Comparison of ENCODE assay signal across 9 cellular contexts in the genomic region with DNA sequence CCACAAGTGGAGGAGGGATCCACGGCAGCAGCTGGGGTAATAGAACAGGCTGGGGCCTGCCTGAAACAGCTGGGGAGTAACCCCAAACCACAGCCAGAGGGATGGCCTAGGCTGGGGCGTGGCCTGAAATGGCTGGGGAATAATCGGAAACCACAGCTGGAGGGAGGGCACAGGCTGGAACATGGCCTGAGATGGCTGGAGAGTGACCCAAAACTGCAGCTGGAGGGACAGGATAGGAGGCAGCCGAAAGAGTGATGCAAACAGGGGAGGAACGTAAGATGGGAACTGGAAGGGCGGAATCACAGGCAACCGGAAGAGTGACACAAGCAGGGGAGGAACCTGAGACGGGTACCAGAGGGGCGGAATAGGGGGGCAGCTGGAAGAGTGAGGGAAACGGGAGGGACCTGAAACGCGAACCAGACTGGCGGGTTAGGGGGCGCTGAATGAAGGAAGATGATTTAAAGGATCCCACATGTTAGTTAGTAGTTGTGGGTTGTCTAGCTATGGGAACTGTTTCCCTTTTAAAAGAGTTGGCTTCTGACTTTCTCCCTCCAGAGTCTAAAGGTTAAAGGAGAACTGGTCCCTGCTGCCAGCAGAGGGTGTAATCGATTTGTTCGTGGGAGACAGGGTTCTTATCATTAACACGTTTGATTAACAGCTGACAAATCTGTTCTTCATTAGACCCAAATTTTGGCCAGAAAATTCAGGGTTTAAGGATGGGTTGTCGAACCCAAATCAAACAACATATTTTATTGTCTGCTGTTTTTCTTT.
A peak's percentile ranks its signal among the peaks of the same experiment; 100 is the strongest.
DNase-seq lines count a peak whose midpoint lies in the region; ATAC-seq and TF ChIP-seq lines count a peak whose summit lies in the region.
"Had no signal": no experiment of that assay in that cellular context is flagged by ENCODE, and none has a peak within 500 bp of the region (broad histone marks: within the 10 kb centered on the region; RNA-seq: fewer than 3 reads in every experiment).

No MANE protein-coding gene starts in this region.

- no peak overlapping the region for H3K9ac ChIP-seq in PC-3 (ENCODE audit: low read length)

- no TSS peak for BruUV-seq in PC-3 (replicated peaks; lab: Mats Ljungman, UMichigan)

- H3K27me3 Mint-ChIP-seq in activated CD8-positive, alpha-beta T cell treated with anti-CD3 and anti-CD28 coated beads, Interleukin-2, amount 10 ng/mL, durations not matched to agents 7 days and 5 days (ENCODE audit: low read depth): no peaks in the 10 kb centered on the region
- H3K27me3 Mint-ChIP-seq in nephron progenitor cell (ENCODE audit: low read depth, poor library complexity): no peaks in the 10 kb centered on the region
- H3K27me3 Mint-ChIP-seq: brain had no signal

- H3K36me3 ChIP-seq in gastrocnemius medialis (no peaks in the 10 kb centered on the region), PC-3 (ENCODE audit: low read depth, low read length) (no peaks in the 10 kb centered on the region)

- POLR2A ChIA-PET in activated CD8-positive, alpha-beta T cell treated with anti-CD3 and anti-CD28 coated beads, Interleukin-2, amount 10 ng/mL, durations not matched to agents 7 days and 5 days (lab: Charles Lee): no interaction called here
- POLR2A ChIA-PET in PC-3 (lab: Charles Lee; ENCODE audit: unreplicated experiment): no interaction called here

- intact Hi-C loops in gastrocnemius medialis (cut with DNase I; ENCODE audit: low total_unique reads): no loop called here
- intact Hi-C loops in PC-3 (cut with micrococcal nuclease): no loop called here

- no peaks in the 10 kb centered on the region for H3K9me2 ChIP-seq in PC-3 (replicated peaks; ENCODE audit: low read length)

- DNase-seq in GM03348 (ENCODE audit: low spot score) (peak; percentile 2), gastrocnemius medialis (peak; percentile 13 to 60), nephron progenitor cell (no peak), PC-3 (no peak)
- no peak for DNase-seq in activated CD8-positive, alpha-beta T cell treated with anti-CD3 and anti-CD28 coated beads, Interleukin-2, amount 10 ng/mL, durations not matched to agents 7 days and 5 days

- H3K4me3 Mint-ChIP-seq in activated CD8-positive, alpha-beta T cell treated with anti-CD3 and anti-CD28 coated beads, Interleukin-2, amount 10 ng/mL, durations not matched to agents 7 days and 5 days: peak overlapping the region; percentile 42
- H3K4me3 Mint-ChIP-seq in nephron progenitor cell: no peak overlapping the region
- H3K4me3 Mint-ChIP-seq: brain had no signal

- peaks cover 10% of the 10 kb centered on the region for H3K4me1 Mint-ChIP-seq in activated CD8-positive, alpha-beta T cell treated with anti-CD3 and anti-CD28 coated beads, Interleukin-2, amount 10 ng/mL, durations not matched to agents 7 days and 5 days (ENCODE audit: low read depth)
- no peaks in the 10 kb centered on the region for H3K4me1 Mint-ChIP-seq in nephron progenitor cell
- H3K4me1 Mint-ChIP-seq: brain had no signal

- no peak for TF ChIP-seq POLR2A in gastrocnemius medialis (IDR thresholded peaks at IDR 0.05)

- H3K36me3 Mint-ChIP-seq in activated CD8-positive, alpha-beta T cell treated with anti-CD3 and anti-CD28 coated beads, Interleukin-2, amount 10 ng/mL, durations not matched to agents 7 days and 5 days (ENCODE audit: low read depth): no peaks in the 10 kb centered on the region
- no peaks in the 10 kb centered on the region for H3K36me3 Mint-ChIP-seq in nephron progenitor cell (ENCODE audit: low read depth)
- H3K36me3 Mint-ChIP-seq: brain had no signal

- no peak for TF ChIP-seq CTCF in gastrocnemius medialis (IDR thresholded peaks at IDR 0.05 in 4 of 5, conservative IDR thresholded peaks at IDR 0.05 in 1 of 5)
- no peak for TF ChIP-seq CTCF in nephron progenitor cell (IDR thresholded peaks at IDR 0.05)
- TF ChIP-seq CTCF in PC-3 (conservative IDR thresholded peaks at IDR 0.05; ENCODE audit: low read depth, low read length): no peak

- no peak overlapping the region for H2AFZ ChIP-seq in PC-3 (ENCODE audit: low read length)

- CTCF ChIA-PET in activated CD8-positive, alpha-beta T cell treated with anti-CD3 and anti-CD28 coated beads, Interleukin-2, amount 10 ng/mL, durations not matched to agents 7 days and 5 days (lab: Charles Lee): interaction anchor here (0.7 kb wide), 1 partner anchor 707 kb away, joined by 3 read pairs; no protein-coding TSS in a partner anchor
- CTCF ChIA-PET in PC-3 (lab: Charles Lee): no interaction called here

- H3K27ac Mint-ChIP-seq in activated CD8-positive, alpha-beta T cell treated with anti-CD3 and anti-CD28 coated beads, Interleukin-2, amount 10 ng/mL, durations not matched to agents 7 days and 5 days: no peak overlapping the region
- no peak overlapping the region for H3K27ac Mint-ChIP-seq in nephron progenitor cell
- H3K27ac Mint-ChIP-seq: brain had no signal

- H3F3A ChIP-seq in PC-3 (ENCODE audit: low read length, unreplicated experiment): no peaks in the 10 kb centered on the region

- ATAC-seq in HG03565 (IDR thresholded peaks at IDR 0.05; ENCODE audit: unreplicated experiment) (peak; percentile 63), gastrocnemius medialis (peak; percentile 63 to 76), GM18873 (IDR thresholded peaks at IDR 0.05; ENCODE audit: low FRiP score, unreplicated experiment) (no peak), PC-3 (no peak)
- no peak for ATAC-seq in activated CD8-positive, alpha-beta T cell treated with anti-CD3 and anti-CD28 coated beads, Interleukin-2, amount 10 ng/mL, durations not matched to agents 7 days and 5 days
- ATAC-seq: GM12878 had no signal

- no peaks in the 10 kb centered on the region for H3K4me1 ChIP-seq in gastrocnemius medialis
- H3K4me1 ChIP-seq in PC-3 (ENCODE audit: insufficient read depth, low read length): no peaks in the 10 kb centered on the region

- H3K27me3 ChIP-seq in gastrocnemius medialis (no peaks in the 10 kb centered on the region), PC-3 (ENCODE audit: low read length) (no peaks in the 10 kb centered on the region)

- H3K4me3 ChIP-seq in gastrocnemius medialis (no peak overlapping the region), PC-3 (ENCODE audit: low read length) (no peak overlapping the region)
- H3K4me3 ChIP-seq: GM12878 had no signal

- H3K9me3 ChIP-seq in gastrocnemius medialis (no peaks in the 10 kb centered on the region), PC-3 (ENCODE audit: low read length) (no peaks in the 10 kb centered on the region)

- in situ Hi-C loops in gastrocnemius medialis (cut with MboI; ENCODE audit: low sequenced_read_pairs in 4 of 4): no loop called here

- no peaks in the 10 kb centered on the region for H3K79me2 ChIP-seq in PC-3 (ENCODE audit: low read length)

- H3K9me3 Mint-ChIP-seq in activated CD8-positive, alpha-beta T cell treated with anti-CD3 and anti-CD28 coated beads, Interleukin-2, amount 10 ng/mL, durations not matched to agents 7 days and 5 days (ENCODE audit: insufficient read depth): no peaks in the 10 kb centered on the region
- no peaks in the 10 kb centered on the region for H3K9me3 Mint-ChIP-seq in nephron progenitor cell

- no peaks in the 10 kb centered on the region for H4K20me1 ChIP-seq in PC-3 (ENCODE audit: low read length)

- H3K4me2 ChIP-seq in PC-3 (ENCODE audit: low read length): no peak overlapping the region

- H3K27ac ChIP-seq in gastrocnemius medialis: no peak overlapping the region
- H3K27ac ChIP-seq in PC-3 (ENCODE audit: low read length): no peak overlapping the region

Comparison
In these comparisons a context has a peak if more than half of its experiments do, and no peak if none do; other contexts are left out.
1. DNase-seq: peak in GM03348 (single experiment) and gastrocnemius medialis (2 of 2); none in activated CD8-positive, alpha-beta T cell treated with anti-CD3 and anti-CD28 coated beads, Interleukin-2, amount 10 ng/mL, durations not matched to agents 7 days and 5 days (single experiment), nephron progenitor cell (single experiment) and PC-3 (single experiment).
2. ATAC-seq: peak in HG03565 (single experiment) and gastrocnemius medialis (2 of 2); none in activated CD8-positive, alpha-beta T cell treated with anti-CD3 and anti-CD28 coated beads, Interleukin-2, amount 10 ng/mL, durations not matched to agents 7 days and 5 days (single experiment), GM18873 (single experiment) and PC-3 (single experiment).